Comparison of ENCODE assay signal across 8 cellular contexts in genomic region chr20:5316188-5317158, GRCh38. TPM values are rescaled to one million over a fixed set of nuclear protein-coding genes. Genes with fewer than 3 reads are reported as not detected.
A peak's percentile ranks its signal among the peaks of the same experiment; 100 is the strongest.
DNase-seq lines count a peak whose midpoint lies in the region; ATAC-seq and TF ChIP-seq lines count a peak whose summit lies in the region.
"Had no signal": no experiment of that assay in that cellular context is flagged by ENCODE, and none has a peak within 500 bp of the region (broad histone marks: within the 10 kb centered on the region; RNA-seq: fewer than 3 reads in every experiment).

PROKR2 (minus strand) TSS chr20:5316954; CDS start chr20:5314369, 2,585 bp downstream.

- H3K23ac ChIP-seq in IMR-90 (ENCODE audit: low read depth, low read length), result no peak within 1 kb of the TSS

- H3K9ac ChIP-seq in IMR-90 (ENCODE audit: low read depth, low read length), result no peak within 1 kb of the TSS

- TF ChIP-seq POLR2A in IMR-90 (IDR thresholded peaks at IDR 0.05; ENCODE audit: low read depth, low read length) (no peak), suprapubic skin (IDR thresholded peaks at IDR 0.05) (no peak)

- no peaks in the 10 kb centered on the region for H3K9me1 ChIP-seq in IMR-90 (ENCODE audit: insufficient read depth, low read length)

- 1% methylated on average over 52 of the region's 92 CpGs; no CpG with 5 or more reads in 1 of the 2 experiments for WGBS in IMR-90 (ENCODE audit: extremely low coverage in 2 of 2, insufficient read length in 1 of 2), 2 experiments
- WGBS in suprapubic skin, result 2% methylated on average over 31 of the region's 92 CpGs

- no peaks in the 10 kb centered on the region for H3K4me1 ChIP-seq in IMR-90 (ENCODE audit: control insufficient read depth, insufficient read depth, low read length)
- peaks cover 10% of the 10 kb centered on the region for H3K4me1 ChIP-seq in suprapubic skin

- ATAC-seq in IMR-90 (ENCODE audit: low read depth), result no peak
- ATAC-seq in central memory CD8-positive, alpha-beta T cell (replicated peaks; ENCODE audit: extremely low read depth, poor library complexity, severe bottlenecking), result peak; percentile 56
- peak in 1 of 3 donors; percentile 46 for ATAC-seq in natural killer cell
- ATAC-seq in HG03045 (IDR thresholded peaks at IDR 0.05; ENCODE audit: unreplicated experiment), result no peak

- no peak within 1 kb of the TSS for H2BK20ac ChIP-seq in IMR-90 (ENCODE audit: low read depth, low read length)

- H3K4me3 Mint-ChIP-seq in central memory CD8-positive, alpha-beta T cell, result peak within 1 kb of the TSS; percentile 67
- H3K4me3 Mint-ChIP-seq in natural killer cell, result peak within 1 kb of the TSS; percentile 35

- no peak within 1 kb of the TSS for H2AK5ac ChIP-seq in IMR-90 (ENCODE audit: low read depth, low read length)

- no peaks in the 10 kb centered on the region for H3K4me1 Mint-ChIP-seq in central memory CD8-positive, alpha-beta T cell
- no peaks in the 10 kb centered on the region for H3K4me1 Mint-ChIP-seq in natural killer cell
- H3K4me1 Mint-ChIP-seq: IgD-negative memory B cell had no signal

- no peak for TF ChIP-seq EP300 in suprapubic skin (IDR thresholded peaks at IDR 0.05)

- no peak within 1 kb of the TSS for H2BK15ac ChIP-seq in IMR-90 (ENCODE audit: low read depth, low read length)

- no peaks in the 10 kb centered on the region for H3K79me1 ChIP-seq in IMR-90 (ENCODE audit: low read depth in 1 of 2, low read length in 2 of 2)

- no peaks in the 10 kb centered on the region for H3K36me3 Mint-ChIP-seq in central memory CD8-positive, alpha-beta T cell (ENCODE audit: insufficient read depth)
- no peaks in the 10 kb centered on the region for H3K36me3 Mint-ChIP-seq in natural killer cell

- no peak within 1 kb of the TSS for H2BK5ac ChIP-seq in IMR-90 (ENCODE audit: low read depth, low read length, poor library complexity, severe bottlenecking)

- intact Hi-C loops in IMR-90 (cut with micrococcal nuclease) (no loop called here), natural killer cell (cut with micrococcal nuclease) (no loop called here)

- in situ Hi-C loops in IMR-90 (cut with MboI; ENCODE audit: low sequenced_read_pairs), result no loop called here

- H4K91ac ChIP-seq in IMR-90 (ENCODE audit: insufficient read depth, low read depth, low read length), result no peak within 1 kb of the TSS

- H3K14ac ChIP-seq in IMR-90 (replicated peaks; ENCODE audit: low read depth, low read length), result no peak within 1 kb of the TSS

- POLR2A ChIA-PET in IMR-90 (lab: Charles Lee; ENCODE audit: unreplicated experiment), result interaction anchor here (0.6 kb wide), 1 partner anchor 9 kb away, joined by 4 read pairs; no protein-coding TSS in a partner anchor

- H3K18ac ChIP-seq in IMR-90 (ENCODE audit: low read depth, low read length), result no peak within 1 kb of the TSS

- H3K27me3 Mint-ChIP-seq in central memory CD8-positive, alpha-beta T cell, result peaks cover 71% of the 10 kb centered on the region
- H3K27me3 Mint-ChIP-seq in natural killer cell (ENCODE audit: low read depth in 2 of 2), result peaks cover 32 to 34% of the 10 kb centered on the region in 2 donors

- no peak within 1 kb of the TSS for H4K5ac ChIP-seq in IMR-90 (ENCODE audit: low read depth, low read length)

- no peaks in the 10 kb centered on the region for H3K9me3 Mint-ChIP-seq in central memory CD8-positive, alpha-beta T cell
- no peaks in the 10 kb centered on the region for H3K9me3 Mint-ChIP-seq in natural killer cell

- no TSS peak for BruUV-seq in IMR-90 (replicated peaks; lab: Mats Ljungman, UMichigan)

- no peak for TF ChIP-seq RAD21 in IMR-90 (IDR thresholded peaks at IDR 0.05; ENCODE audit: low read length)

- TF ChIP-seq CTCF in IMR-90 (conservative IDR thresholded peaks at IDR 0.05; ENCODE audit: low read depth, low read length), result no peak
- TF ChIP-seq CTCF in natural killer cell (IDR thresholded peaks at IDR 0.05), result no peak
- TF ChIP-seq CTCF in suprapubic skin (IDR thresholded peaks at IDR 0.05), result no peak

- CTCF ChIA-PET in IMR-90 (lab: Yijun Ruan, JAX), result no interaction called here

- no peak within 1 kb of the TSS for H3K56ac ChIP-seq in IMR-90 (ENCODE audit: extremely low read depth, insufficient read depth, low read length)

- H3K4me3 ChIP-seq in IMR-90 (ENCODE audit: insufficient read depth, low read depth, low read length) (no peak within 1 kb of the TSS), suprapubic skin (no peak within 1 kb of the TSS)

- H2AK9ac ChIP-seq in IMR-90 (replicated peaks; ENCODE audit: low read depth, low read length, poor library complexity), result no peak within 1 kb of the TSS

- H3K27ac Mint-ChIP-seq in central memory CD8-positive, alpha-beta T cell (ENCODE audit: low read depth), result no peak within 1 kb of the TSS
- H3K27ac Mint-ChIP-seq in natural killer cell, result no peak within 1 kb of the TSS
- H3K27ac Mint-ChIP-seq: IgD-negative memory B cell had no signal

- H3K27me3 ChIP-seq in IMR-90 (ENCODE audit: control insufficient read depth, insufficient read depth, low read length), result peaks cover 37% of the 10 kb centered on the region
- peaks cover 60% of the 10 kb centered on the region for H3K27me3 ChIP-seq in suprapubic skin

- DNase-seq in EL (peak; percentile 4), IMR-90 (no peak), natural killer cell (no peak), Kasumi-1 (lab: John Stamatoyannopoulos, UW) (no peak), suprapubic skin (ENCODE audit: low spot score in 2 of 2) (no peak)
- no peak for DNase-seq in central memory CD8-positive, alpha-beta T cell (ENCODE audit: low spot score in 2 of 2)

- H3K4ac ChIP-seq in IMR-90 (ENCODE audit: low read depth, low read length), result no peak within 1 kb of the TSS

- H4K8ac ChIP-seq in IMR-90 (ENCODE audit: low read depth in 2 of 2, low read length in 2 of 2), result no peak within 1 kb of the TSS

- H3K4me2 ChIP-seq in IMR-90 (ENCODE audit: low read depth, low read length), result no peak within 1 kb of the TSS

- H3K36me3 ChIP-seq in IMR-90 (ENCODE audit: control insufficient read depth, insufficient read depth, low read length) (no peaks in the 10 kb centered on the region), suprapubic skin (no peaks in the 10 kb centered on the region)

- no peak within 1 kb of the TSS for H2BK120ac ChIP-seq in IMR-90 (ENCODE audit: low read depth, low read length)

- dilution Hi-C loops in IMR-90 (cut with HindIII; ENCODE audit: low sequenced_read_pairs, unreplicated experiment), result no loop called here

- no peaks in the 10 kb centered on the region for H3K9me3 ChIP-seq in IMR-90 (ENCODE audit: control insufficient read depth, insufficient read depth, low read length)
- H3K9me3 ChIP-seq in suprapubic skin, result no peaks in the 10 kb centered on the region

- H3K27ac ChIP-seq in IMR-90 (ENCODE audit: insufficient read depth, low read length) (no peak within 1 kb of the TSS), suprapubic skin (no peak within 1 kb of the TSS)

- no peaks in the 10 kb centered on the region for H4K20me1 ChIP-seq in IMR-90 (ENCODE audit: insufficient read depth, low read length)

- H2AFZ ChIP-seq in IMR-90 (replicated peaks; ENCODE audit: low read length, poor library complexity), result peak within 1 kb of the TSS; percentile 43

TF ChIP-seq in IMR-90, 13 proteins besides CTCF, POLR2A, EP300 and RAD21:
- no peak for TF ChIP-seq BHLHE40 (IDR thresholded peaks at IDR 0.05; ENCODE audit: low read depth, low read length)
- no peak for TF ChIP-seq CEBPB (IDR thresholded peaks at IDR 0.05; ENCODE audit: low read depth, low read length)
- TF ChIP-seq RCOR1 (IDR thresholded peaks at IDR 0.05; ENCODE audit: insufficient replicate concordance, low read length), result no peak
- TF ChIP-seq RFX5 (IDR thresholded peaks at IDR 0.05; ENCODE audit: low read depth, low read length), result no peak
- no peak for TF ChIP-seq SMC3 (IDR thresholded peaks at IDR 0.05; ENCODE audit: low read depth, low read length)
- no peak for TF ChIP-seq NFE2L2 (IDR thresholded peaks at IDR 0.05; ENCODE audit: low read depth, low read length)
- TF ChIP-seq MAZ (IDR thresholded peaks at IDR 0.05; ENCODE audit: borderline replicate concordance, low read depth, low read length), result no peak
- TF ChIP-seq CHD1 (IDR thresholded peaks at IDR 0.05; ENCODE audit: low read depth, low read length), result no peak
- TF ChIP-seq MXI1 (IDR thresholded peaks at IDR 0.05; ENCODE audit: borderline replicate concordance, low read depth, low read length), result no peak
- no peak for TF ChIP-seq USF2 (IDR thresholded peaks at IDR 0.05; ENCODE audit: low read depth, low read length)
- TF ChIP-seq FOS (IDR thresholded peaks at IDR 0.05; ENCODE audit: low read depth, low read length), result no peak
- no peak for TF ChIP-seq ELK1 (IDR thresholded peaks at IDR 0.05; ENCODE audit: borderline replicate concordance, low read depth, low read length)
- TF ChIP-seq MAFK (IDR thresholded peaks at IDR 0.05; ENCODE audit: low read depth, low read length), result no peak

RNA-seq across cellular contexts. Expression of gene PROKR2, which starts in this region (rescaled TPM):
- total RNA-seq in IMR-90 (2012; rRNA removed) (not detected in 2 replicates), natural killer cell (not detected), suprapubic skin (not detected)
- polyA plus RNA-seq in IMR-90 (2012; rRNA removed), result not detected in 2 replicates
- not detected in 2 replicates for polyA plus RNA-seq in IMR-90 (2012; cell fraction: cytosol; rRNA removed)
- polyA plus RNA-seq in IMR-90 (2012; cell fraction: nucleus; rRNA removed; ENCODE audit: low replicate concordance), result not detected in 2 replicates
- polyA plus RNA-seq: IgD-negative memory B cell had no signal
